Comparison of ENCODE assay signal across 16 cellular contexts in the genomic region with DNA sequence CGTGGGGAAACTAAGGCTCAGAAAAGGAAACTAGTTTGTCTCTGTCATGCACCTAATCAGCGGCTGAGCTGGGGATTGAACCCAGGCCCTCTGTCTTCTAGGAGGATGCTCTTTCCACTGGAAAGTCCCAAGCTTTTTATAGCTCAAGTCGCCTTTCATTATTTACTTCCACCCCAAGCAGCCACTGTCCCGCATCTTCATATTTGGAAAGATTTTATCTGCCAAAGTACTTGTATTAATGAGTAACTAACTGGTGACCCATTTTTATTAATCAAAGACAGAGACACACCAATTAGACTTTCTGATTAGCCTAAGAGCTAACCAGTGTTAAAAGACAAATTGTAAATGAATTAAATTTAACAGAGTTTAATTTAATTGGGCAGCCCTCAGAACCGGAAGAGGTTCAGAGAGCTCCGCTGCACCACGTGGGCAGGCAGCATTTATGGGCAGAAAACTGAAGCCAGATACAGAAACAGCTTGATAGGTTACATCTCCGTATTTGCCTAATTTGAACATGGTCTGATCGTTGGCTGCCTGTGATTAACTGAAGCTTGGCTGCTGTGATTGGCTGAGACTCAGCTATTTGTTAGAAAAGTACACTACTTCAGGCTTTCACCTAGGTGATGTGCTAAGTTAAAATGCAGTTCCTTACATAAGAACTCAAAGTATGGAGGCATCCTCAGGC.
A peak's percentile ranks its signal among the peaks of the same experiment; 100 is the strongest.
DNase-seq lines count a peak whose midpoint lies in the region; ATAC-seq, FAIRE-seq and TF ChIP-seq lines count a peak whose summit lies in the region.
"Had no signal": no experiment of that assay in that cellular context is flagged by ENCODE, and none has a peak within 500 bp of the region (broad histone marks: within the 10 kb centered on the region; RNA-seq: fewer than 3 reads in every experiment).

No MANE protein-coding gene starts in this region.

- H3K27me3 Mint-ChIP-seq in neural progenitor cell (ENCODE audit: insufficient read depth, low read depth), result no peaks in the 10 kb centered on the region
- peaks cover 3% of the 10 kb centered on the region for H3K27me3 Mint-ChIP-seq in activated CD4-positive, alpha-beta memory T cell treated with anti-CD3 and anti-CD28 coated beads, Interleukin-2, amount 10 ng/mL, durations not matched to agents 7 days and 5 days

- no peak overlapping the region for H3K27ac Mint-ChIP-seq in neural progenitor cell
- no peak overlapping the region for H3K27ac Mint-ChIP-seq in activated CD4-positive, alpha-beta memory T cell treated with anti-CD3 and anti-CD28 coated beads, Interleukin-2, amount 10 ng/mL, durations not matched to agents 7 days and 5 days
- H3K27ac Mint-ChIP-seq: activated CD4-positive, alpha-beta T cell treated with anti-CD3 and anti-CD28 coated beads, Interleukin-2, amount 10 ng/mL, durations not matched to agents 7 days and 5 days had no signal

- no peaks in the 10 kb centered on the region for H3K36me3 ChIP-seq in OCI-LY1 (ENCODE audit: insufficient read depth, low read length)
- H3K36me3 ChIP-seq in heart left ventricle, result peaks cover 0 to 45% (median 7%) of the 10 kb centered on the region in 9 donors
- H3K36me3 ChIP-seq in neural progenitor cell, result no peaks in the 10 kb centered on the region
- no peaks in the 10 kb centered on the region for H3K36me3 ChIP-seq in H7 (replicated peaks; ENCODE audit: control insufficient read depth, insufficient read depth, low read length)
- H3K36me3 ChIP-seq: neutrophil had no signal

- CTCF ChIA-PET in activated CD4-positive, alpha-beta memory T cell treated with anti-CD3 and anti-CD28 coated beads, Interleukin-2, amount 10 ng/mL, durations not matched to agents 7 days and 5 days (lab: Charles Lee), result interaction anchor here (1.5 to 1.6 kb wide), 2 partner anchors 10 to 50 kb away, joined by 4 to 7 read pairs; no protein-coding TSS in a partner anchor

- peaks cover 28% of the 10 kb centered on the region for H3K4me1 Mint-ChIP-seq in neural progenitor cell
- no peaks in the 10 kb centered on the region for H3K4me1 Mint-ChIP-seq in activated CD4-positive, alpha-beta memory T cell treated with anti-CD3 and anti-CD28 coated beads, Interleukin-2, amount 10 ng/mL, durations not matched to agents 7 days and 5 days
- H3K4me1 Mint-ChIP-seq: activated CD4-positive, alpha-beta T cell treated with anti-CD3 and anti-CD28 coated beads, Interleukin-2, amount 10 ng/mL, durations not matched to agents 7 days and 5 days had no signal

- H3K4me3 Mint-ChIP-seq in neural progenitor cell, result no peak overlapping the region
- H3K4me3 Mint-ChIP-seq in activated CD4-positive, alpha-beta memory T cell treated with anti-CD3 and anti-CD28 coated beads, Interleukin-2, amount 10 ng/mL, durations not matched to agents 7 days and 5 days, result no peak overlapping the region
- H3K4me3 Mint-ChIP-seq: activated CD4-positive, alpha-beta T cell treated with anti-CD3 and anti-CD28 coated beads, Interleukin-2, amount 10 ng/mL, durations not matched to agents 7 days and 5 days had no signal

- POLR2A ChIA-PET in activated CD4-positive, alpha-beta memory T cell treated with anti-CD3 and anti-CD28 coated beads, Interleukin-2, amount 10 ng/mL, durations not matched to agents 7 days and 5 days (lab: Charles Lee), result no interaction called here

- no peaks in the 10 kb centered on the region for H3K27me3 ChIP-seq in OCI-LY1 (ENCODE audit: insufficient read depth, low read length)
- H3K27me3 ChIP-seq in heart left ventricle, result no peaks in the 10 kb centered on the region
- H3K27me3 ChIP-seq in neural progenitor cell, result no peaks in the 10 kb centered on the region
- no peaks in the 10 kb centered on the region for H3K27me3 ChIP-seq in H7 (ENCODE audit: control insufficient read depth, insufficient read depth, low read length)
- H3K27me3 ChIP-seq: neutrophil had no signal

- H3K79me2 ChIP-seq in OCI-LY1 (ENCODE audit: insufficient read depth, low read length) (no peaks in the 10 kb centered on the region), neural progenitor cell (ENCODE audit: low read depth) (no peaks in the 10 kb centered on the region)

- no peaks in the 10 kb centered on the region for H3K36me3 Mint-ChIP-seq in neural progenitor cell
- no peaks in the 10 kb centered on the region for H3K36me3 Mint-ChIP-seq in activated CD4-positive, alpha-beta memory T cell treated with anti-CD3 and anti-CD28 coated beads, Interleukin-2, amount 10 ng/mL, durations not matched to agents 7 days and 5 days (ENCODE audit: low read depth)

- H3F3A ChIP-seq in OCI-LY1 (ENCODE audit: insufficient read depth, low read length) (no peaks in the 10 kb centered on the region; the same call in 1 of the 2 replicates), neural progenitor cell (ENCODE audit: low read depth) (peaks cover 21% of the 10 kb centered on the region)

- H3K9me2 ChIP-seq in OCI-LY1 (ENCODE audit: low read depth, low read length), result no peaks in the 10 kb centered on the region

- WGBS in heart left ventricle, 4 donors, result 49 to 58% (median 55%) methylated on average over 9 of the region's 9 CpGs

- intact Hi-C loops in heart left ventricle (cut with DNase I), result loop anchor here in 1 of 10 donors (5.0 kb wide), 1 partner anchor 41 kb away; no protein-coding TSS in a partner anchor

- H2AFZ ChIP-seq in OCI-LY1 (ENCODE audit: low read length) (no peak overlapping the region), neural progenitor cell (replicated peaks) (peak overlapping the region; percentile 12)

- H3K9me3 Mint-ChIP-seq in neural progenitor cell, result no peaks in the 10 kb centered on the region
- H3K9me3 Mint-ChIP-seq in activated CD4-positive, alpha-beta memory T cell treated with anti-CD3 and anti-CD28 coated beads, Interleukin-2, amount 10 ng/mL, durations not matched to agents 7 days and 5 days, result no peaks in the 10 kb centered on the region
- H3K9me3 Mint-ChIP-seq: activated CD4-positive, alpha-beta T cell treated with anti-CD3 and anti-CD28 coated beads, Interleukin-2, amount 10 ng/mL, durations not matched to agents 7 days and 5 days had no signal

- DNase-seq in GM12891 (ENCODE audit: insufficient read length, low spot score) (no peak), heart left ventricle (no peak), neural progenitor cell (ENCODE audit: low spot score) (no peak), H54 (ENCODE audit: insufficient read length, low spot score) (no peak), H7 (no peak)
- DNase-seq in activated CD4-positive, alpha-beta memory T cell treated with anti-CD3 and anti-CD28 coated beads, Interleukin-2, amount 10 ng/mL, durations not matched to agents 7 days and 5 days, result no peak
- no peak for DNase-seq in activated CD4-positive, alpha-beta T cell treated with anti-CD3 and anti-CD28 coated beads for 4 hours
- DNase-seq: activated CD4-positive, alpha-beta T cell treated with anti-CD3 and anti-CD28 coated beads, Interleukin-2, amount 10 ng/mL, durations not matched to agents 7 days and 5 days; activated T-cell treated with anti-CD3 and anti-CD28 coated beads, Interleukin-2, amount 50 U/mL, for 48 hours; erythroblast; HCEC 1CT; Karpas-422; mesendoderm; NCI-H1694 treated with DMSO at 0.1 percent for 48 hours had no signal

- FAIRE-seq in GM12891 (lab: Jason Lieb, UNC), result peak; percentile 73
- FAIRE-seq in H54 (lab: Jason Lieb, UNC), result no peak

- H3K27ac ChIP-seq in OCI-LY1 (ENCODE audit: low read depth, low read length, poor library complexity, severe bottlenecking), result peak overlapping the region; percentile 86
- peak overlapping the region; percentile 1 to 82 (median 64) for H3K27ac ChIP-seq in heart left ventricle
- no peak overlapping the region for H3K27ac ChIP-seq in neural progenitor cell
- H3K27ac ChIP-seq: neutrophil had no signal

- H3K4me2 ChIP-seq in OCI-LY1 (ENCODE audit: low read length) (peak overlapping the region; percentile 25; the same call in 1 of the 2 replicates), neural progenitor cell (no peak overlapping the region)

- no peaks in the 10 kb centered on the region for H4K20me1 ChIP-seq in OCI-LY1 (ENCODE audit: insufficient read depth, low read length)
- no peaks in the 10 kb centered on the region for H4K20me1 ChIP-seq in neural progenitor cell (ENCODE audit: low read depth)

- ATAC-seq in heart left ventricle, result peak; percentile 33 to 43 (median 40)

- TF ChIP-seq CTCF in OCI-LY1 (IDR thresholded peaks at IDR 0.05; ENCODE audit: low read length) (no peak), heart left ventricle (IDR thresholded peaks at IDR 0.05) (no peak), neural progenitor cell (IDR thresholded peaks at IDR 0.05) (no peak)

- H3K9me3 ChIP-seq in OCI-LY1 (ENCODE audit: low read length) (no peaks in the 10 kb centered on the region), heart left ventricle (no peaks in the 10 kb centered on the region), neural progenitor cell (ENCODE audit: low read depth) (no peaks in the 10 kb centered on the region)
- H3K9me3 ChIP-seq: neutrophil had no signal

- no peak for TF ChIP-seq POLR2A in GM12891 (IDR thresholded peaks at IDR 0.05; ENCODE audit: low read depth, low read length)
- TF ChIP-seq POLR2A in heart left ventricle (IDR thresholded peaks at IDR 0.05), result no peak
- no peak for TF ChIP-seq POLR2A in H54 (IDR thresholded peaks at IDR 0.05; ENCODE audit: low read depth, low read length)

- H3K9ac ChIP-seq in OCI-LY1 (ENCODE audit: low read length) (peak overlapping the region; percentile 13; the same call in 1 of the 2 replicates), neural progenitor cell (no peak overlapping the region)

- H3K4me1 ChIP-seq in OCI-LY1 (ENCODE audit: insufficient read depth, low read length, severe bottlenecking) (peaks cover 67% of the 10 kb centered on the region), heart left ventricle (peaks cover 0 to 80% (median 30%) of the 10 kb centered on the region in 12 donors), neural progenitor cell (peaks cover 35% of the 10 kb centered on the region)

- H3K4me3 ChIP-seq in OCI-LY1 (ENCODE audit: low read depth, low read length, poor library complexity, severe bottlenecking), result no peak overlapping the region
- no peak overlapping the region for H3K4me3 ChIP-seq in heart left ventricle
- H3K4me3 ChIP-seq in neural progenitor cell, result no peak overlapping the region
- no peak overlapping the region for H3K4me3 ChIP-seq in H7 (ENCODE audit: insufficient read depth, low read depth, low read length)

TF ChIP-seq in GM12891, 5 proteins besides CTCF, POLR2A, EP300 and RAD21:
- no peak for TF ChIP-seq TAF1 (IDR thresholded peaks at IDR 0.05; ENCODE audit: low read depth, low read length)
- no peak for TF ChIP-seq POU2F2 (IDR thresholded peaks at IDR 0.05; ENCODE audit: low read depth, low read length)
- no peak for TF ChIP-seq POLR2AphosphoS5 (IDR thresholded peaks at IDR 0.05; ENCODE audit: low read depth, low read length)
- no peak for TF ChIP-seq PAX5 (IDR thresholded peaks at IDR 0.05; ENCODE audit: insufficient read depth, low read length, severe bottlenecking)
